Comparison of ENCODE assay signal across 26 cellular contexts in the genomic region with DNA sequence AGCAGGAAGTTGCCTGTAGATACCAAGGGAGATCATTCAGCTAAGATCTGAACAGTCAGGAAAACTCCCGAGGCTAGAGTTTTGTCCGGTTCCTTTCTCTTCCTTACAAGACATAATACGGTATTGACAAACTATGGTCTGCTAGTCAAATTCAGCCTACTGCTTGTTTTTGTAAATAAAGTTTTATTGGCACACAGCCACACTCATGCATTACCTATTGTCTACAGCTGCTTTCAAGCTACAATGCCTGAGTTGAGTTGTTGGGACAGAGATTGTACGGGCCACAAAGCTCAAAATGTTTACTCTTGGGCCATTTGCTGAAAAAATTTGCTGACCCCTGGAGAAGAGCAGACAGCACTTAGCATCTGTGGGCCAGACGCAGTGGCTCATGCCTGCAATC. TPM values are rescaled to one million over a fixed set of nuclear protein-coding genes. Genes with fewer than 3 reads are reported as not detected.
DNase-seq lines count a peak whose midpoint lies in the region; ATAC-seq, FAIRE-seq and TF ChIP-seq lines count a peak whose summit lies in the region.
"Had no signal": no experiment of that assay in that cellular context is flagged by ENCODE, and none has a peak within 500 bp of the region (broad histone marks: within the 10 kb centered on the region; RNA-seq: fewer than 3 reads in every experiment).

No MANE protein-coding gene starts in this region.

- DNase-seq in HepG2 (ENCODE audit: low spot score) (no peak), right lobe of liver (no peak), PC-9 (no peak), K562 (ENCODE audit: extremely low read depth in 1 of 4, low spot score in 3 of 4) (no peak), KG1 (lab: John Stamatoyannopoulos, UW) (no peak), NCI-H524 (lab: John Stamatoyannopoulos, UW) (no peak)
- DNase-seq: C1 segment of cervical spinal cord; Caco-2; CD4-positive, CD25-positive, alpha-beta regulatory T cell; CD8-positive, alpha-beta memory T cell; DMS153; DMS79; GF-D8; HCEC 1CT; HFFc6 had no signal

- WGBS in HepG2 (ENCODE audit: low lambda C conversion rate) = 0% methylated on average over 5 of the region's 5 CpGs
- 43% methylated on average over 5 of the region's 5 CpGs for WGBS in right lobe of liver (ENCODE audit: insufficient coverage, low coverage, low lambda C conversion rate, missing lambda C conversion rate)
- WGBS in K562 (ENCODE audit: insufficient coverage, low coverage, missing lambda C conversion rate) = 5% methylated on average over 5 of the region's 5 CpGs

- POLR2A ChIA-PET in HepG2 (lab: Yijun Ruan, JAX) (no interaction called here), PC-9 (lab: Charles Lee; ENCODE audit: unreplicated experiment) (interaction anchor here (0.7 kb wide), 1 partner anchor 70 kb away, joined by 28 read pairs; no protein-coding TSS in a partner anchor), K562 (lab: Yijun Ruan, JAX) (interaction anchor here (0.6 kb wide), 1 partner anchor 667 kb away, joined by 3 read pairs; no protein-coding TSS in a partner anchor)

- peaks cover 6% of the 10 kb centered on the region; the same call in 1 of the 2 replicates for H3F3A ChIP-seq in PC-9 (ENCODE audit: insufficient read depth, low read depth)

- no peak for TF ChIP-seq POLR2A in HepG2 (IDR thresholded peaks at IDR 0.05; ENCODE audit: insufficient read depth in 1 of 2, low read depth in 2 of 2, low read length in 2 of 2)
- no peak for TF ChIP-seq POLR2A in right lobe of liver (IDR thresholded peaks at IDR 0.05)
- no peak for TF ChIP-seq POLR2A in K562 (conservative IDR thresholded peaks at IDR 0.05)

- CTCF ChIA-PET in HepG2 (lab: Yijun Ruan, JAX; ENCODE audit: low intra/inter-chr PET ratio, low total read pairs) (no interaction called here), PC-9 (lab: Charles Lee) (no interaction called here), K562 (lab: Yijun Ruan, JAX; ENCODE audit: low intra/inter-chr PET ratio) (no interaction called here)

- H3K79me2 ChIP-seq in HepG2 (ENCODE audit: insufficient read depth, low read length) (no peaks in the 10 kb centered on the region), PC-9 (ENCODE audit: low read depth) (peaks cover 38% of the 10 kb centered on the region), K562 (ENCODE audit: control insufficient read depth, insufficient read depth, low read length) (no peaks in the 10 kb centered on the region)

- TF ChIP-seq RAD21 in HepG2 (CRISPR knock-in tag; IDR thresholded peaks at IDR 0.05) = no peak
- TF ChIP-seq RAD21 in K562 (CRISPR knock-in tag; conservative IDR thresholded peaks at IDR 0.05 in 1 of 2, IDR thresholded peaks at IDR 0.05 in 1 of 2) = no peak

- H3K27ac ChIP-seq in HepG2 (ENCODE audit: extremely low read length, insufficient read depth, low read length) = no peak overlapping the region
- no peak overlapping the region for H3K27ac ChIP-seq in right lobe of liver
- no peak overlapping the region for H3K27ac ChIP-seq in PC-9
- H3K27ac ChIP-seq in K562 (ENCODE audit: extremely low read depth, low read depth, low read length) = no peak overlapping the region
- H3K27ac ChIP-seq: 22Rv1, A549, KMS-11 had no signal

- H4K20me1 ChIP-seq in HepG2 (ENCODE audit: insufficient read depth, low read length) (no peaks in the 10 kb centered on the region), PC-9 (ENCODE audit: insufficient read depth) (no peaks in the 10 kb centered on the region), K562 (replicated peaks; ENCODE audit: control insufficient read depth, insufficient read depth, low read length) (no peaks in the 10 kb centered on the region)

- no peaks in the 10 kb centered on the region for H3K36me3 ChIP-seq in HepG2 (replicated peaks in 1 of 2; ENCODE audit: control insufficient read depth in 1 of 2, insufficient read depth in 2 of 2, low read length in 2 of 2)
- H3K36me3 ChIP-seq in right lobe of liver = no peaks in the 10 kb centered on the region
- no peaks in the 10 kb centered on the region for H3K36me3 ChIP-seq in PC-9 (ENCODE audit: low read depth)
- no peaks in the 10 kb centered on the region for H3K36me3 ChIP-seq in K562 (ENCODE audit: control insufficient read depth, insufficient read depth, low read length)

- intact Hi-C loops in HepG2 (cut with micrococcal nuclease; ENCODE audit: unreplicated experiment) = no loop called here
- intact Hi-C loops in right lobe of liver (cut with DNase I) = no loop called here
- intact Hi-C loops in PC-9 (cut with micrococcal nuclease; ENCODE audit: unreplicated experiment) = no loop called here
- intact Hi-C loops in K562 (cut with micrococcal nuclease) = no loop called here

- ATAC-seq in HepG2 = no peak
- no peak for ATAC-seq in right lobe of liver
- no peak for ATAC-seq in K562
- no peak for ATAC-seq in GM21825 (IDR thresholded peaks at IDR 0.05; ENCODE audit: unreplicated experiment)
- ATAC-seq: A549, GM23338 had no signal

- H3K4me1 ChIP-seq in HepG2 (ENCODE audit: insufficient read depth, low read length) (no peaks in the 10 kb centered on the region), right lobe of liver (no peaks in the 10 kb centered on the region), PC-9 (replicated peaks; ENCODE audit: insufficient read depth) (no peaks in the 10 kb centered on the region), K562 (replicated peaks in 1 of 2; ENCODE audit: control insufficient read depth in 2 of 2, insufficient read depth in 2 of 2, low read length in 2 of 2) (peaks cover 0 to 5% of the 10 kb centered on the region in 2 experiments; a peak in 2 of 5 replicates)
- H3K4me1 ChIP-seq: A549, Caco-2 had no signal

- no peak for TF ChIP-seq EP300 in HepG2 (IDR thresholded peaks at IDR 0.05; ENCODE audit: low read depth in 2 of 2, low read length in 2 of 2)
- no peak for TF ChIP-seq EP300 in HepG2 (CRISPR knock-in tag; IDR thresholded peaks at IDR 0.05; ENCODE audit: borderline replicate concordance)
- TF ChIP-seq EP300 in K562 (IDR thresholded peaks at IDR 0.05; ENCODE audit: low read length) = no peak

- no TSS peak for BruUV-seq in HepG2 (replicated peaks; lab: Mats Ljungman, UMichigan)
- BruUV-seq in PC-9 (replicated peaks; lab: Mats Ljungman, UMichigan) = no TSS peak
- no TSS peak for BruUV-seq in K562 (replicated peaks; lab: Mats Ljungman, UMichigan)

- H3K27me3 ChIP-seq in HepG2 (ENCODE audit: control insufficient read depth in 1 of 2, insufficient read depth in 2 of 2, low read length in 2 of 2) (peaks cover 5 to 34% of the 10 kb centered on the region in 2 experiments; a peak in 3 of 5 replicates), right lobe of liver (no peaks in the 10 kb centered on the region), PC-9 (ENCODE audit: insufficient read depth, low read depth) (no peaks in the 10 kb centered on the region), K562 (ENCODE audit: control insufficient read depth in 2 of 2, insufficient read depth in 2 of 2, low read length in 2 of 2) (peaks cover 8 to 40% of the 10 kb centered on the region in 2 experiments; a peak in 4 of 5 replicates)

- FAIRE-seq in HepG2 (lab: Jason Lieb, UNC) = no peak
- no peak for FAIRE-seq in K562 (lab: Jason Lieb, UNC)
- FAIRE-seq: A549, D721Med, H54, HTR-8/SVneo had no signal

- H3K4me3 ChIP-seq in HepG2 (replicated peaks in 1 of 3; ENCODE audit: insufficient read depth in 1 of 3, low read depth in 2 of 3, low read length in 3 of 3) (no peak overlapping the region), right lobe of liver (no peak overlapping the region), PC-9 (peak overlapping the region; percentile 13; the same call in 1 of the 2 replicates), K562 (no peak overlapping the region)
- H3K4me3 ChIP-seq: A549, GM23338 had no signal

- H3K4me2 ChIP-seq in HepG2 (ENCODE audit: low read depth, low read length) (no peak overlapping the region), PC-9 (peak overlapping the region; percentile 68), K562 (ENCODE audit: insufficient read depth, low read length) (no peak overlapping the region)
- H3K4me2 ChIP-seq: A549, GM23338, KMS-11 had no signal

- no peak for TF ChIP-seq CTCF in HepG2 (CRISPR knock-in tag; IDR thresholded peaks at IDR 0.05)
- no peak for TF ChIP-seq CTCF in right lobe of liver (IDR thresholded peaks at IDR 0.05)
- no peak for TF ChIP-seq CTCF in PC-9 (conservative IDR thresholded peaks at IDR 0.05)
- TF ChIP-seq CTCF in K562 (IDR thresholded peaks at IDR 0.05 in 2 of 3, conservative IDR thresholded peaks at IDR 0.05 in 1 of 3; ENCODE audit: insufficient read depth in 2 of 3, low read depth in 1 of 3, low read length in 3 of 3) = no peak

- no peak overlapping the region for H3K9ac ChIP-seq in HepG2 (ENCODE audit: insufficient read depth, low read depth, low read length)
- no peak overlapping the region for H3K9ac ChIP-seq in K562 (ENCODE audit: insufficient read depth in 1 of 2, low read depth in 2 of 2, low read length in 2 of 2)
- H3K9ac ChIP-seq: KMS-11 had no signal

- H3K9me3 ChIP-seq in HepG2 (ENCODE audit: low read length) (no peaks in the 10 kb centered on the region), right lobe of liver (no peaks in the 10 kb centered on the region), PC-9 (ENCODE audit: insufficient read depth, low read depth) (no peaks in the 10 kb centered on the region), K562 (replicated peaks; ENCODE audit: control insufficient read depth, insufficient read depth, low read depth, low read length) (no peaks in the 10 kb centered on the region)
- H3K9me3 ChIP-seq: A549, Caco-2 had no signal

- H3K9me1 ChIP-seq in K562 (ENCODE audit: control insufficient read depth, insufficient read depth, low read length) = no peaks in the 10 kb centered on the region

- H3K9me2 ChIP-seq in PC-9 (ENCODE audit: insufficient read depth) = no peaks in the 10 kb centered on the region

- in situ Hi-C loops in HepG2 (cut with HindIII; ENCODE audit: extremely low pct_ligation_motif_present, low pct_unique_long_range_greater_than_20kb) = no loop called here
- in situ Hi-C loops in K562 (cut with MboI) = loop anchor here (10.0 kb wide), 1 partner anchor 708 kb away; no protein-coding TSS in a partner anchor

- no peak overlapping the region for H2AFZ ChIP-seq in HepG2 (ENCODE audit: low read length)
- H2AFZ ChIP-seq in PC-9 = no peak overlapping the region
- no peak overlapping the region for H2AFZ ChIP-seq in K562 (ENCODE audit: low read depth, low read length)
- H2AFZ ChIP-seq: GM23338 had no signal

RNA-seq across cellular contexts. Expression of a gene that starts 2.5 kb away (rescaled TPM):
- total RNA-seq in HepG2 (2016; rRNA removed; fragmentation: Illumina TruSeq; extraction: Trizol) = not detected in 2 replicates
- not detected in 2 replicates for total RNA-seq in HepG2 (2016; cell fraction: cytosol; rRNA removed; fragmentation: Illumina TruSeq; extraction: Trizol; ENCODE audit: low read depth)
- not detected in 2 replicates for total RNA-seq in HepG2 (2016; cell fraction: insoluble cytoplasmic fraction; rRNA removed; fragmentation: Illumina TruSeq; extraction: Trizol)
- total RNA-seq in HepG2 (2016; cell fraction: membrane; rRNA removed; fragmentation: Illumina TruSeq; extraction: Trizol) = not detected in 2 replicates
- not detected in 2 replicates for total RNA-seq in HepG2 (2016; cell fraction: nucleus; rRNA removed; fragmentation: Illumina TruSeq; extraction: Trizol)
- not detected in 2 replicates for polyA plus RNA-seq in HepG2 (2011; rRNA removed)
- polyA plus RNA-seq in HepG2 (2011; cell fraction: cytosol; rRNA removed) = not detected in 2 replicates
- polyA plus RNA-seq in HepG2 (2011; cell fraction: nucleus; rRNA removed) = not detected in 2 replicates
- not detected in 2 replicates for polyA plus RNA-seq in HepG2 (2012)
- polyA plus RNA-seq in HepG2 (2016; cell fraction: cytosol; fragmentation: Illumina TruSeq; extraction: Trizol; ENCODE audit: low read depth) = not detected in 2 replicates
- polyA plus RNA-seq in HepG2 (2016; cell fraction: insoluble cytoplasmic fraction; fragmentation: Illumina TruSeq; extraction: Trizol; ENCODE audit: low read depth) = not detected in 2 replicates
- polyA plus RNA-seq in HepG2 (2016; cell fraction: membrane; fragmentation: Illumina TruSeq; extraction: Trizol; ENCODE audit: low read depth) = not detected in 2 replicates
- not detected in 2 replicates for polyA plus RNA-seq in HepG2 (2016; cell fraction: nucleus; fragmentation: Illumina TruSeq; extraction: Trizol; ENCODE audit: insufficient read depth, low read depth)
- not detected in 2 replicates for polyA minus RNA-seq in HepG2 (2011; rRNA and poly(A)+ RNA removed; ENCODE audit: low replicate concordance)
- polyA minus RNA-seq in HepG2 (2011; cell fraction: cytosol; rRNA and poly(A)+ RNA removed) = not detected in 2 replicates
- not detected in 2 replicates for polyA minus RNA-seq in HepG2 (2011; cell fraction: nucleus; rRNA and poly(A)+ RNA removed)
- not detected for total RNA-seq in right lobe of liver
- 1.5 and 2.9 TPM in 2 replicates for total RNA-seq in PC-9 (2021)
- not detected in 2 replicates for total RNA-seq in K562 (2011; cell fraction: chromatin; rRNA removed; ENCODE audit: low replicate concordance)
- not detected in 2 replicates for total RNA-seq in K562 (2011; cell fraction: nucleolus; rRNA removed)
- not detected in 2 replicates for total RNA-seq in K562 (2011; cell fraction: nucleoplasm; rRNA removed)
- not detected in 2 replicates for total RNA-seq in K562 (2014; rRNA removed)
- total RNA-seq in K562 (2014; rRNA removed; fragmentation: Illumina TruSeq; extraction: Trizol) = not detected in 2 replicates
- not detected in 2 replicates for total RNA-seq in K562 (2015; rRNA removed; fragmentation: Illumina TruSeq; extraction: Trizol)
- not detected in 2 replicates for total RNA-seq in K562 (2021)
- not detected in 2 replicates for polyA plus RNA-seq in K562 (2011; rRNA removed)
- not detected in 2 replicates for polyA plus RNA-seq in K562 (2011; cell fraction: cytosol; rRNA removed)
- polyA plus RNA-seq in K562 (2011; cell fraction: nucleus; rRNA removed) = not detected in 2 replicates
- not detected in 2 replicates for polyA plus RNA-seq in K562 (2012)
- polyA plus RNA-seq in K562 (2014; fragmentation: Illumina TruSeq; extraction: Trizol) = not detected in 2 replicates
- polyA plus RNA-seq in K562 (2014; fragmentation: Nextera tagmentation; extraction: Ambion mirVana) = not detected
- polyA plus RNA-seq in K562 (2014; rRNA removed) = not detected in 2 replicates
- polyA minus RNA-seq in K562 (2011; rRNA and poly(A)+ RNA removed) = not detected in 2 replicates
- polyA minus RNA-seq in K562 (2011; cell fraction: cytosol; rRNA and poly(A)+ RNA removed) = not detected in 2 replicates
- polyA minus RNA-seq in K562 (2011; cell fraction: nucleus; rRNA and poly(A)+ RNA removed) = not detected in 2 replicates
- total RNA-seq: Caco-2; CD8-positive, alpha-beta memory T cell; HFFc6 had no signal
- polyA plus RNA-seq: A549; AG04450; CD4-positive, CD25-positive, alpha-beta regulatory T cell; CD8-positive, alpha-beta memory T cell; IgD-negative memory B cell had no signal

RNA-seq across cellular contexts. Expression of a gene that starts 35.8 kb away (rescaled TPM):
- total RNA-seq in HepG2 (2016; rRNA removed; fragmentation: Illumina TruSeq; extraction: Trizol) = not detected in 2 replicates
- not detected in 2 replicates for total RNA-seq in HepG2 (2016; cell fraction: cytosol; rRNA removed; fragmentation: Illumina TruSeq; extraction: Trizol; ENCODE audit: low read depth)
- not detected in 2 replicates for total RNA-seq in HepG2 (2016; cell fraction: insoluble cytoplasmic fraction; rRNA removed; fragmentation: Illumina TruSeq; extraction: Trizol)
- total RNA-seq in HepG2 (2016; cell fraction: membrane; rRNA removed; fragmentation: Illumina TruSeq; extraction: Trizol) = not detected in 2 replicates
- total RNA-seq in HepG2 (2016; cell fraction: nucleus; rRNA removed; fragmentation: Illumina TruSeq; extraction: Trizol) = not detected in 2 replicates
- not detected in 2 replicates for polyA plus RNA-seq in HepG2 (2011; rRNA removed)
- polyA plus RNA-seq in HepG2 (2011; cell fraction: cytosol; rRNA removed) = not detected in 2 replicates
- polyA plus RNA-seq in HepG2 (2011; cell fraction: nucleus; rRNA removed) = not detected in 2 replicates
- polyA plus RNA-seq in HepG2 (2012) = not detected in 2 replicates
- not detected in 2 replicates for polyA plus RNA-seq in HepG2 (2016; cell fraction: cytosol; fragmentation: Illumina TruSeq; extraction: Trizol; ENCODE audit: low read depth)
- not detected in 2 replicates for polyA plus RNA-seq in HepG2 (2016; cell fraction: insoluble cytoplasmic fraction; fragmentation: Illumina TruSeq; extraction: Trizol; ENCODE audit: low read depth)
- not detected in 2 replicates for polyA plus RNA-seq in HepG2 (2016; cell fraction: membrane; fragmentation: Illumina TruSeq; extraction: Trizol; ENCODE audit: low read depth)
- not detected in 2 replicates for polyA plus RNA-seq in HepG2 (2016; cell fraction: nucleus; fragmentation: Illumina TruSeq; extraction: Trizol; ENCODE audit: insufficient read depth, low read depth)
- not detected in 2 replicates for polyA minus RNA-seq in HepG2 (2011; rRNA and poly(A)+ RNA removed; ENCODE audit: low replicate concordance)
- polyA minus RNA-seq in HepG2 (2011; cell fraction: cytosol; rRNA and poly(A)+ RNA removed) = not detected in 2 replicates
- polyA minus RNA-seq in HepG2 (2011; cell fraction: nucleus; rRNA and poly(A)+ RNA removed) = not detected in 2 replicates
- total RNA-seq in right lobe of liver = not detected
- not detected in 2 replicates for total RNA-seq in PC-9 (2021)
- not detected in 2 replicates for total RNA-seq in K562 (2011; cell fraction: chromatin; rRNA removed; ENCODE audit: low replicate concordance)
- not detected in 2 replicates for total RNA-seq in K562 (2011; cell fraction: nucleolus; rRNA removed)
- not detected in 2 replicates for total RNA-seq in K562 (2011; cell fraction: nucleoplasm; rRNA removed)
- total RNA-seq in K562 (2014; rRNA removed) = not detected in 2 replicates
- not detected in 2 replicates for total RNA-seq in K562 (2014; rRNA removed; fragmentation: Illumina TruSeq; extraction: Trizol)
- total RNA-seq in K562 (2015; rRNA removed; fragmentation: Illumina TruSeq; extraction: Trizol) = not detected in 2 replicates
- total RNA-seq in K562 (2021) = not detected in 2 replicates
- not detected in 2 replicates for polyA plus RNA-seq in K562 (2011; rRNA removed)
- polyA plus RNA-seq in K562 (2011; cell fraction: cytosol; rRNA removed) = not detected in 2 replicates
- not detected in 2 replicates for polyA plus RNA-seq in K562 (2011; cell fraction: nucleus; rRNA removed)
- not detected in 2 replicates for polyA plus RNA-seq in K562 (2012)
- not detected in 2 replicates for polyA plus RNA-seq in K562 (2014; fragmentation: Illumina TruSeq; extraction: Trizol)
- not detected for polyA plus RNA-seq in K562 (2014; fragmentation: Nextera tagmentation; extraction: Ambion mirVana)
- not detected in 2 replicates for polyA plus RNA-seq in K562 (2014; rRNA removed)
- not detected in 2 replicates for polyA minus RNA-seq in K562 (2011; rRNA and poly(A)+ RNA removed)
- not detected in 2 replicates for polyA minus RNA-seq in K562 (2011; cell fraction: cytosol; rRNA and poly(A)+ RNA removed)
- polyA minus RNA-seq in K562 (2011; cell fraction: nucleus; rRNA and poly(A)+ RNA removed) = not detected in 2 replicates
- total RNA-seq: Caco-2; CD4-positive, CD25-positive, alpha-beta regulatory T cell; CD8-positive, alpha-beta memory T cell; Daoy; GM23338; HFFc6 had no signal
- polyA plus RNA-seq: A549; AG04450; CD4-positive, CD25-positive, alpha-beta regulatory T cell; CD8-positive, alpha-beta memory T cell; GM23338; IgD-negative memory B cell had no signal
